Comparison of ENCODE assay signal across 8 cellular contexts in genomic region chr19:7943444-7944176, GRCh38.
DNase-seq lines count a peak whose midpoint lies in the region; ATAC-seq and TF ChIP-seq lines count a peak whose summit lies in the region.

TSS of gene TIMM44 (minus strand) at chr19:7943666. CDS start at chr19:7943651, 15 bp downstream.

- H3K27me3 Mint-ChIP-seq in central memory CD8-positive, alpha-beta T cell = no peaks in the 10 kb centered on the region

- DNase-seq in AG09309 (ENCODE audit: low read depth) (peak; percentile 97), NCI-H446 (lab: John Stamatoyannopoulos, UW) (peak; percentile 99 to 100), iris pigment epithelial cell (ENCODE audit: low read depth) (peak; percentile 100)
- peak; percentile 97 for DNase-seq in activated CD4-positive, CD25-positive, alpha-beta regulatory T cell treated with anti-CD3 and anti-CD28 coated beads, Interleukin-2, amount 50 U/mL, for 16 hours (ENCODE audit: low read depth, low spot score)
- DNase-seq in central memory CD8-positive, alpha-beta T cell (ENCODE audit: low spot score in 2 of 2) = peak; percentile 96 to 99
- DNase-seq in stimulated activated CD4-positive, alpha-beta T cell treated with anti-CD3 and anti-CD28 coated beads, Interleukin-12 subunit alpha, Interleukin-12 subunit beta, amount 100 ng/mL, for 24 hours (ENCODE audit: low read depth in 2 of 2) = peak; percentile 97 to 98

- H3K4me3 Mint-ChIP-seq in central memory CD8-positive, alpha-beta T cell = peak within 1 kb of the TSS; percentile 95

- peaks cover 26% of the 10 kb centered on the region for H3K4me1 Mint-ChIP-seq in central memory CD8-positive, alpha-beta T cell

- no peaks in the 10 kb centered on the region for H3K9me3 Mint-ChIP-seq in central memory CD8-positive, alpha-beta T cell

- peaks cover 25% of the 10 kb centered on the region for H3K36me3 Mint-ChIP-seq in central memory CD8-positive, alpha-beta T cell (ENCODE audit: insufficient read depth)

- peak within 1 kb of the TSS; percentile 100 for H3K4me3 ChIP-seq in AG09309 (ENCODE audit: control insufficient read depth, low read depth, low read length)

- TF ChIP-seq CTCF in AG09309 (IDR thresholded peaks at IDR 0.05; ENCODE audit: control insufficient read depth, insufficient read depth, low read depth, low read length, missing control alignments) = no peak

- ATAC-seq in GM19025 (IDR thresholded peaks at IDR 0.05; ENCODE audit: low read depth, unreplicated experiment) (peak; percentile 98), HG03342 (IDR thresholded peaks at IDR 0.05; ENCODE audit: unreplicated experiment) (peak; percentile 94)
- ATAC-seq in central memory CD8-positive, alpha-beta T cell (replicated peaks; ENCODE audit: extremely low read depth, poor library complexity, severe bottlenecking) = peak; percentile 98

- peak within 1 kb of the TSS; percentile 96 for H3K27ac Mint-ChIP-seq in central memory CD8-positive, alpha-beta T cell (ENCODE audit: low read depth)

Comparison
In these comparisons a context has a peak if more than half of its experiments do, and no peak if none do; other contexts are left out.
1. Peak in every context shown above with its lines: DNase-seq, ATAC-seq and H3K4me3 ChIP-seq.